Comparison of ENCODE assay signal across 1 cellular context in genomic region chr19:3575260-3575741, GRCh38.
TF ChIP-seq lines count a peak whose summit lies in the region.

No MANE protein-coding gene starts in this region.

TF ChIP-seq in HCT116, 20 proteins besides CTCF, POLR2A, EP300 and RAD21 (continued from another document):
- TF ChIP-seq REST (IDR thresholded peaks at IDR 0.05; ENCODE audit: low read depth) (no peak), CBX3 (IDR thresholded peaks at IDR 0.05; ENCODE audit: low read depth) (no peak), SP1 (IDR thresholded peaks at IDR 0.05; ENCODE audit: low read depth) (no peak), EZH2phosphoT487 (IDR thresholded peaks at IDR 0.05; ENCODE audit: borderline replicate concordance) (no peak), EZH2 (IDR thresholded peaks at IDR 0.05) (no peak), SIN3A (IDR thresholded peaks at IDR 0.05; ENCODE audit: low read depth) (no peak), YY1 (IDR thresholded peaks at IDR 0.05; ENCODE audit: extremely low read depth, insufficient replicate concordance, low read depth, low read length) (no peak), POLR2AphosphoS5 (IDR thresholded peaks at IDR 0.05; ENCODE audit: low read depth, low read length) (no peak; the same call in 1 of the 2 replicates), MAX (IDR thresholded peaks at IDR 0.05) (no peak), JUND (IDR thresholded peaks at IDR 0.05) (no peak), ELF1 (IDR thresholded peaks at IDR 0.05; ENCODE audit: borderline replicate concordance, low read depth) (no peak)
